9 cellular contexts compared by ENCODE assay signal in genomic region chr2:110804915-110805314, GRCh38.
A peak's percentile ranks its signal among the peaks of the same experiment; 100 is the strongest.
DNase-seq lines count a peak whose midpoint lies in the region; ATAC-seq and TF ChIP-seq lines count a peak whose summit lies in the region.
"Had no signal": no experiment of that assay in that cellular context is flagged by ENCODE, and none has a peak within 500 bp of the region (broad histone marks: within the 10 kb centered on the region; RNA-seq: fewer than 3 reads in every experiment).

No MANE protein-coding gene starts in this region.

- peak; percentile 51 for ATAC-seq in HG03159 (IDR thresholded peaks at IDR 0.05; ENCODE audit: unreplicated experiment)

- CTCF ChIA-PET in A673 (lab: Charles Lee) = no interaction called here

- no peaks in the 10 kb centered on the region for H3K36me3 ChIP-seq in A673 (ENCODE audit: insufficient read depth, low read length, poor library complexity, severe bottlenecking)

- H3K4me3 ChIP-seq in A673 (ENCODE audit: low read depth, low read length, poor library complexity, severe bottlenecking) = no peak overlapping the region

- in situ Hi-C loops in GM13976 (cut with MboI; ENCODE audit: low sequenced_read_pairs, unreplicated experiment) = loop anchor here (25.0 kb wide), 1 partner anchor 657 kb away; no protein-coding TSS in a partner anchor

- no peaks in the 10 kb centered on the region for H3K4me1 ChIP-seq in A673 (ENCODE audit: insufficient read depth, low read length, poor library complexity, severe bottlenecking)

- H3K27me3 ChIP-seq in A673 (replicated peaks; ENCODE audit: insufficient read depth, low read depth, low read length, poor library complexity) = peaks cover 28% of the 10 kb centered on the region

- no peak overlapping the region for H3K27ac ChIP-seq in A673 (ENCODE audit: low read depth, low read length, poor library complexity, severe bottlenecking)
- H3K27ac ChIP-seq: HL-60 had no signal

- POLR2A ChIA-PET in A673 (lab: Charles Lee; ENCODE audit: low non-redundant PET) = no interaction called here

- intact Hi-C loops in A673 (cut with micrococcal nuclease; ENCODE audit: unreplicated experiment) = no loop called here

- BruUV-seq in A673 (replicated peaks; lab: Mats Ljungman, UMichigan) = no TSS peak

- peak; percentile 70 for DNase-seq in GM13976 (ENCODE audit: low spot score)
- peak; percentile 21 to 44 for DNase-seq in activated CD8-positive, alpha-beta memory T cell treated with anti-CD3 and anti-CD28 coated beads for 4 hours (ENCODE audit: low read depth in 2 of 2)
- peak; percentile 50 to 57 for DNase-seq in stimulated activated CD4-positive, alpha-beta T cell treated with anti-CD3 and anti-CD28 coated beads, Interleukin-15, amount 100 ng/mL, for 48 hours (ENCODE audit: low read depth in 2 of 2)
- DNase-seq in A673 (ENCODE audit: low spot score) = no peak
- DNase-seq in NCI-H128 (lab: John Stamatoyannopoulos, UW; ENCODE audit: unreplicated experiment) = no peak
- no peak for DNase-seq in NCI-H1048 (lab: John Stamatoyannopoulos, UW)
- DNase-seq in NCI-H446 (lab: John Stamatoyannopoulos, UW) = no peak

- no peaks in the 10 kb centered on the region for H3K9me3 ChIP-seq in A673 (ENCODE audit: low read depth, low read length, poor library complexity, severe bottlenecking)

- TF ChIP-seq CTCF in GM13976 (IDR thresholded peaks at IDR 0.05; ENCODE audit: borderline replicate concordance, control extremely low read depth, extremely low read depth, insufficient read depth, missing control alignments) = no peak
- TF ChIP-seq CTCF in A673 (conservative IDR thresholded peaks at IDR 0.05; ENCODE audit: low read depth, low read length) = no peak

Comparison
In these comparisons a context has a peak if more than half of its experiments do, and no peak if none do; other contexts are left out.
1. DNase-seq: peak in GM13976 (single experiment), activated CD8-positive, alpha-beta memory T cell treated with anti-CD3 and anti-CD28 coated beads for 4 hours (2 of 2) and stimulated activated CD4-positive, alpha-beta T cell treated with anti-CD3 and anti-CD28 coated beads, Interleukin-15, amount 100 ng/mL, for 48 hours (2 of 2); none in A673 (single experiment), NCI-H128 (single experiment), NCI-H1048 (single experiment) and NCI-H446 (0 of 2).